ENCODE assay signal across 1 cellular context in genomic region chr6:26216886-26217713, GRCh38.
TF ChIP-seq lines count a peak whose summit lies in the region.

No MANE protein-coding gene starts in this region.

TF ChIP-seq in HepG2, 621 proteins besides CTCF, POLR2A, EP300 and RAD21 (continued from another document and continues in another):
- TF ChIP-seq, protein P1, sequence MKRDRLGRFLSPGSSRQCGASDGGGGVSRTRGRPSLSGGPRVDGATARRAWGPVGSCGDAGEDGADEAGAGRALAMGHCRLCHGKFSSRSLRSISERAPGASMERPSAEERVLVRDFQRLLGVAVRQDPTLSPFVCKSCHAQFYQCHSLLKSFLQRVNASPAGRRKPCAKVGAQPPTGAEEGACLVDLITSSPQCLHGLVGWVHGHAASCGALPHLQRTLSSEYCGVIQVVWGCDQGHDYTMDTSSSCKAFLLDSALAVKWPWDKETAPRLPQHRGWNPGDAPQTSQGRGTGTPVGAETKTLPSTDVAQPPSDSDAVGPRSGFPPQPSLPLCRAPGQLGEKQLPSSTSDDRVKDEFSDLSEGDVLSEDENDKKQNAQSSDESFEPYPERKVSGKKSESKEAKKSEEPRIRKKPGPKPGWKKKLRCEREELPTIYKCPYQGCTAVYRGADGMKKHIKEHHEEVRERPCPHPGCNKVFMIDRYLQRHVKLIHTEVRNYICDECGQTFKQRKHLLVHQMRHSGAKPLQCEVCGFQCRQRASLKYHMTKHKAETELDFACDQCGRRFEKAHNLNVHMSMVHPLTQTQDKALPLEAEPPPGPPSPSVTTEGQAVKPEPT (CRISPR knock-in tag; IDR thresholded peaks at IDR 0.05; ENCODE audit: low read depth) = peak; percentile 57; the same call in 1 of the 2 replicates
- TF ChIP-seq ZNF543 (CRISPR knock-in tag; IDR thresholded peaks at IDR 0.05) (no peak), ZNF713 (CRISPR knock-in tag; IDR thresholded peaks at IDR 0.05) (no peak; the same call in 1 of the 2 replicates), ZGPAT (CRISPR knock-in tag; IDR thresholded peaks at IDR 0.05) (peak; percentile 71), TEAD2 (CRISPR knock-in tag; IDR thresholded peaks at IDR 0.05) (0 out of 2 replicates have a peak, but pooled peaks have one; percentile 11), CBFB (CRISPR knock-in tag; IDR thresholded peaks at IDR 0.05) (no peak; the same call in 1 of the 2 replicates), ZNF484 (CRISPR knock-in tag; IDR thresholded peaks at IDR 0.05; ENCODE audit: borderline replicate concordance, low read depth) (no peak), SP2 (CRISPR knock-in tag; IDR thresholded peaks at IDR 0.05) (peak; percentile 63; the same call in 1 of the 2 replicates), HOXA3 (CRISPR knock-in tag; IDR thresholded peaks at IDR 0.05) (peak; percentile 80), KAT8 (CRISPR knock-in tag; IDR thresholded peaks at IDR 0.05) (0 out of 2 replicates have a peak, but pooled peaks have one; percentile 49), ETV6 (CRISPR knock-in tag; conservative IDR thresholded peaks at IDR 0.05) (peak; percentile 77; the same call in 1 of the 2 replicates), CEBPZ (IDR thresholded peaks at IDR 0.05; ENCODE audit: low read length) (no peak), ZNF44 (CRISPR knock-in tag; IDR thresholded peaks at IDR 0.05) (no peak), SAP130 (CRISPR knock-in tag; IDR thresholded peaks at IDR 0.05; ENCODE audit: low read depth) (peak; percentile 77), ETV5 (CRISPR knock-in tag; IDR thresholded peaks at IDR 0.05; ENCODE audit: borderline replicate concordance) (no peak), ZNF138 (CRISPR knock-in tag; IDR thresholded peaks at IDR 0.05; ENCODE audit: low read depth) (peak; percentile 95), PTBP1 (IDR thresholded peaks at IDR 0.05; ENCODE audit: low read depth, low read length, poor library complexity, severe bottlenecking) (peak; percentile 69), ZNF678 (CRISPR knock-in tag; IDR thresholded peaks at IDR 0.05) (0 out of 2 replicates have a peak, but pooled peaks have one; percentile 87), ZNF317 (CRISPR knock-in tag; IDR thresholded peaks at IDR 0.05) (peak; percentile 60), IKZF4 (CRISPR knock-in tag; IDR thresholded peaks at IDR 0.05; ENCODE audit: borderline replicate concordance, low read depth, not compliant biosample characterization) (peak; percentile 76), MTF2 (CRISPR knock-in tag; IDR thresholded peaks at IDR 0.05; ENCODE audit: borderline replicate concordance) (no peak), SRF (IDR thresholded peaks at IDR 0.05; ENCODE audit: low read depth, low read length) (no peak), SP140L (CRISPR knock-in tag; IDR thresholded peaks at IDR 0.05; ENCODE audit: borderline replicate concordance) (no peak), ZNF143 (CRISPR knock-in tag; IDR thresholded peaks at IDR 0.05) (no peak; the same call in 1 of the 2 replicates), ZNF136 (CRISPR knock-in tag; IDR thresholded peaks at IDR 0.05; ENCODE audit: low read depth) (peak; percentile 58; the same call in 1 of the 2 replicates), ZNF572 (CRISPR knock-in tag; IDR thresholded peaks at IDR 0.05) (peak; percentile 75; the same call in 1 of the 2 replicates), REL (CRISPR knock-in tag; conservative IDR thresholded peaks at IDR 0.05) (no peak; the same call in 1 of the 2 replicates), ZNF556 (CRISPR knock-in tag; IDR thresholded peaks at IDR 0.05; ENCODE audit: borderline replicate concordance) (peak; percentile 15; the same call in 1 of the 2 replicates), SMAD3 (CRISPR knock-in tag; IDR thresholded peaks at IDR 0.05) (0 out of 2 replicates have a peak, but pooled peaks have one; percentile 26), GATA4 (IDR thresholded peaks at IDR 0.05; ENCODE audit: borderline replicate concordance, low read depth) (no peak; the same call in 1 of the 2 replicates), NBN (conservative IDR thresholded peaks at IDR 0.05) (no peak), ZC3H4 (CRISPR knock-in tag; IDR thresholded peaks at IDR 0.05; ENCODE audit: borderline replicate concordance) (0 out of 2 replicates have a peak, but pooled peaks have one; percentile 41), SNAI1 (CRISPR knock-in tag; IDR thresholded peaks at IDR 0.05; ENCODE audit: borderline replicate concordance) (peak; percentile 47; the same call in 1 of the 2 replicates)
- TF ChIP-seq, protein P2, sequence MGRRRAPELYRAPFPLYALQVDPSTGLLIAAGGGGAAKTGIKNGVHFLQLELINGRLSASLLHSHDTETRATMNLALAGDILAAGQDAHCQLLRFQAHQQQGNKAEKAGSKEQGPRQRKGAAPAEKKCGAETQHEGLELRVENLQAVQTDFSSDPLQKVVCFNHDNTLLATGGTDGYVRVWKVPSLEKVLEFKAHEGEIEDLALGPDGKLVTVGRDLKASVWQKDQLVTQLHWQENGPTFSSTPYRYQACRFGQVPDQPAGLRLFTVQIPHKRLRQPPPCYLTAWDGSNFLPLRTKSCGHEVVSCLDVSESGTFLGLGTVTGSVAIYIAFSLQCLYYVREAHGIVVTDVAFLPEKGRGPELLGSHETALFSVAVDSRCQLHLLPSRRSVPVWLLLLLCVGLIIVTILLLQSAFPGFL (CRISPR knock-in tag; IDR thresholded peaks at IDR 0.05) = 0 out of 2 replicates have a peak, but pooled peaks have one; percentile 81
- TF ChIP-seq, protein P3, sequence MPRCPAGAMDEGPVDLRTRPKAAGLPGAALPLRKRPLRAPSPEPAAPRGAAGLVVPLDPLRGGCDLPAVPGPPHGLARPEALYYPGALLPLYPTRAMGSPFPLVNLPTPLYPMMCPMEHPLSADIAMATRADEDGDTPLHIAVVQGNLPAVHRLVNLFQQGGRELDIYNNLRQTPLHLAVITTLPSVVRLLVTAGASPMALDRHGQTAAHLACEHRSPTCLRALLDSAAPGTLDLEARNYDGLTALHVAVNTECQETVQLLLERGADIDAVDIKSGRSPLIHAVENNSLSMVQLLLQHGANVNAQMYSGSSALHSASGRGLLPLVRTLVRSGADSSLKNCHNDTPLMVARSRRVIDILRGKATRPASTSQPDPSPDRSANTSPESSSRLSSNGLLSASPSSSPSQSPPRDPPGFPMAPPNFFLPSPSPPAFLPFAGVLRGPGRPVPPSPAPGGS (CRISPR knock-in tag; IDR thresholded peaks at IDR 0.05) = no peak; the same call in 1 of the 2 replicates
- TF ChIP-seq, protein P4, sequence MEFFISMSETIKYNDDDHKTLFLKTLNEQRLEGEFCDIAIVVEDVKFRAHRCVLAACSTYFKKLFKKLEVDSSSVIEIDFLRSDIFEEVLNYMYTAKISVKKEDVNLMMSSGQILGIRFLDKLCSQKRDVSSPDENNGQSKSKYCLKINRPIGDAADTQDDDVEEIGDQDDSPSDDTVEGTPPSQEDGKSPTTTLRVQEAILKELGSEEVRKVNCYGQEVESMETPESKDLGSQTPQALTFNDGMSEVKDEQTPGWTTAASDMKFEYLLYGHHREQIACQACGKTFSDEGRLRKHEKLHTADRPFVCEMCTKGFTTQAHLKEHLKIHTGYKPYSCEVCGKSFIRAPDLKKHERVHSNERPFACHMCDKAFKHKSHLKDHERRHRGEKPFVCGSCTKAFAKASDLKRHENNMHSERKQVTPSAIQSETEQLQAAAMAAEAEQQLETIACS (CRISPR knock-in tag; IDR thresholded peaks at IDR 0.05) = no peak
- TF ChIP-seq, protein P5, sequence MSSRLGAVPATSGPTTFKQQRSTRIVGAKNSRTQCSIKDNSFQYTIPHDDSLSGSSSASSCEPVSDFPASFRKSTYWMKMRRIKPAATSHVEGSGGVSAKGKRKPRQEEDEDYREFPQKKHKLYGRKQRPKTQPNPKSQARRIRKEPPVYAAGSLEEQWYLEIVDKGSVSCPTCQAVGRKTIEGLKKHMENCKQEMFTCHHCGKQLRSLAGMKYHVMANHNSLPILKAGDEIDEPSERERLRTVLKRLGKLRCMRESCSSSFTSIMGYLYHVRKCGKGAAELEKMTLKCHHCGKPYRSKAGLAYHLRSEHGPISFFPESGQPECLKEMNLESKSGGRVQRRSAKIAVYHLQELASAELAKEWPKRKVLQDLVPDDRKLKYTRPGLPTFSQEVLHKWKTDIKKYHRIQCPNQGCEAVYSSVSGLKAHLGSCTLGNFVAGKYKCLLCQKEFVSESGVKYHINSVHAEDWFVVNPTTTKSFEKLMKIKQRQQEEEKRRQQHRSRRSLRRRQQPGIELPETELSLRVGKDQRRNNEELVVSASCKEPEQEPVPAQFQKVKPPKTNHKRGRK (CRISPR knock-in tag; IDR thresholded peaks at IDR 0.05) = no peak
- TF ChIP-seq, protein P6, sequence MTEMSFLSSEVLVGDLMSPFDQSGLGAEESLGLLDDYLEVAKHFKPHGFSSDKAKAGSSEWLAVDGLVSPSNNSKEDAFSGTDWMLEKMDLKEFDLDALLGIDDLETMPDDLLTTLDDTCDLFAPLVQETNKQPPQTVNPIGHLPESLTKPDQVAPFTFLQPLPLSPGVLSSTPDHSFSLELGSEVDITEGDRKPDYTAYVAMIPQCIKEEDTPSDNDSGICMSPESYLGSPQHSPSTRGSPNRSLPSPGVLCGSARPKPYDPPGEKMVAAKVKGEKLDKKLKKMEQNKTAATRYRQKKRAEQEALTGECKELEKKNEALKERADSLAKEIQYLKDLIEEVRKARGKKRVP (CRISPR knock-in tag; IDR thresholded peaks at IDR 0.05) = peak in 1 of 2 experiments; percentile 41; a peak in 1 of 4 replicates
- TF ChIP-seq, protein P7, sequence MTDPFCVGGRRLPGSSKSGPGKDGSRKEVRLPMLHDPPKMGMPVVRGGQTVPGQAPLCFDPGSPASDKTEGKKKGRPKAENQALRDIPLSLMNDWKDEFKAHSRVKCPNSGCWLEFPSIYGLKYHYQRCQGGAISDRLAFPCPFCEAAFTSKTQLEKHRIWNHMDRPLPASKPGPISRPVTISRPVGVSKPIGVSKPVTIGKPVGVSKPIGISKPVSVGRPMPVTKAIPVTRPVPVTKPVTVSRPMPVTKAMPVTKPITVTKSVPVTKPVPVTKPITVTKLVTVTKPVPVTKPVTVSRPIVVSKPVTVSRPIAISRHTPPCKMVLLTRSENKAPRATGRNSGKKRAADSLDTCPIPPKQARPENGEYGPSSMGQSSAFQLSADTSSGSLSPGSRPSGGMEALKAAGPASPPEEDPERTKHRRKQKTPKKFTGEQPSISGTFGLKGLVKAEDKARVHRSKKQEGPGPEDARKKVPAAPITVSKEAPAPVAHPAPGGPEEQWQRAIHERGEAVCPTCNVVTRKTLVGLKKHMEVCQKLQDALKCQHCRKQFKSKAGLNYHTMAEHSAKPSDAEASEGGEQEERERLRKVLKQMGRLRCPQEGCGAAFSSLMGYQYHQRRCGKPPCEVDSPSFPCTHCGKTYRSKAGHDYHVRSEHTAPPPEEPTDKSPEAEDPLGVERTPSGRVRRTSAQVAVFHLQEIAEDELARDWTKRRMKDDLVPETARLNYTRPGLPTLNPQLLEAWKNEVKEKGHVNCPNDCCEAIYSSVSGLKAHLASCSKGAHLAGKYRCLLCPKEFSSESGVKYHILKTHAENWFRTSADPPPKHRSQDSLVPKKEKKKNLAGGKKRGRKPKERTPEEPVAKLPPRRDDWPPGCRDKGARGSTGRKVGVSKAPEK (CRISPR knock-in tag; IDR thresholded peaks at IDR 0.05; ENCODE audit: borderline replicate concordance) = peak; percentile 95
- TF ChIP-seq, protein P8, sequence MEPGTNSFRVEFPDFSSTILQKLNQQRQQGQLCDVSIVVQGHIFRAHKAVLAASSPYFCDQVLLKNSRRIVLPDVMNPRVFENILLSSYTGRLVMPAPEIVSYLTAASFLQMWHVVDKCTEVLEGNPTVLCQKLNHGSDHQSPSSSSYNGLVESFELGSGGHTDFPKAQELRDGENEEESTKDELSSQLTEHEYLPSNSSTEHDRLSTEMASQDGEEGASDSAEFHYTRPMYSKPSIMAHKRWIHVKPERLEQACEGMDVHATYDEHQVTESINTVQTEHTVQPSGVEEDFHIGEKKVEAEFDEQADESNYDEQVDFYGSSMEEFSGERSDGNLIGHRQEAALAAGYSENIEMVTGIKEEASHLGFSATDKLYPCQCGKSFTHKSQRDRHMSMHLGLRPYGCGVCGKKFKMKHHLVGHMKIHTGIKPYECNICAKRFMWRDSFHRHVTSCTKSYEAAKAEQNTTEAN (CRISPR knock-in tag; conservative IDR thresholded peaks at IDR 0.05) = peak; percentile 15; the same call in 1 of the 2 replicates
- TF ChIP-seq, protein P9, sequence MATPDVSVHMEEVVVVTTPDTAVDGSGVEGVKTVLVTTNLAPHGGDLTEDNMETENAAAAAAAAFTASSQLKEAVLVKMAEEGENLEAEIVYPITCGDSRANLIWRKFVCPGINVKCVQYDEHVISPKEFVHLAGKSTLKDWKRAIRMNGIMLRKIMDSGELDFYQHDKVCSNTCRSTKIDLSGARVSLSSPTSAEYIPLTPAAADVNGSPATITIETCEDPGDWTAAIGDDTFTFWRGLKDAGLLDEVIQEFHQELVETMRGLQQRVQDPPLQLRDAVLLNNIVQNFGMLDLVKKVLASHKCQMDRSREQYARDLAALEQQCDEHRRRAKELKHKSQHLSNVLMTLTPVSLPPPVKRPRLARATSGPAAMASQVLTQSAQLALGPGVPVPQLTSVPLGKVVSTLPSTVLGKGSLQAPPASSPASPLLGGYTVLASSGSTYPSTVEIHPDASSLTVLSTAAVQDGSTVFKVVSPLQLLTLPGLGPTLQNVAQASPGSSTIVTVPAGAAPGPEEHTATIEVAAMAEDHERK (CRISPR knock-in tag; IDR thresholded peaks at IDR 0.05; ENCODE audit: low read depth) = no peak
